13 cellular contexts compared by ENCODE assay signal in genomic region chr20:32387262-32387661, GRCh38. TPM values are rescaled to one million over a fixed set of nuclear protein-coding genes. Genes with fewer than 3 reads are reported as not detected.
DNase-seq lines count a peak whose midpoint lies in the region; ATAC-seq and TF ChIP-seq lines count a peak whose summit lies in the region.
"Had no signal": no experiment of that assay in that cellular context is flagged by ENCODE, and none has a peak within 500 bp of the region (broad histone marks: within the 10 kb centered on the region; RNA-seq: fewer than 3 reads in every experiment).

No MANE protein-coding gene starts in this region.

- CTCF ChIA-PET in activated naive CD4-positive, alpha-beta T cell treated with anti-CD3 and anti-CD28 coated beads for 36 hours (lab: Charles Lee) = no interaction called here

- peak; percentile 45 for DNase-seq in activated naive CD4-positive, alpha-beta T cell treated with anti-CD3 and anti-CD28 coated beads for 36 hours
- no peak for DNase-seq in activated naive CD4-positive, alpha-beta T cell treated with anti-CD3 and anti-CD28 coated beads, Interleukin-2, amount 50 U/mL, for 16 hours
- DNase-seq in MV-4-11 (lab: John Stamatoyannopoulos, UW) (peak; percentile 75), smooth muscle cell (lab: John Stamatoyannopoulos, UW; ENCODE audit: unreplicated experiment) (no peak), putamen (ENCODE audit: low spot score) (no peak)
- DNase-seq: adrenal gland, NCI-H2171, posterior cingulate gyrus, SJCRH30 had no signal

- H2AFZ ChIP-seq in smooth muscle cell (ENCODE audit: low read depth) = no peak overlapping the region

- no peaks in the 10 kb centered on the region for H3K9me3 Mint-ChIP-seq in activated naive CD4-positive, alpha-beta T cell treated with anti-CD3 and anti-CD28 coated beads for 36 hours
- no peaks in the 10 kb centered on the region for H3K9me3 Mint-ChIP-seq in activated naive CD8-positive, alpha-beta T cell (ENCODE audit: low read depth)

- TF ChIP-seq CTCF in smooth muscle cell (IDR thresholded peaks at IDR 0.05; ENCODE audit: borderline replicate concordance, insufficient read depth, poor library complexity, severe bottlenecking) = no peak

- intact Hi-C loops in activated naive CD4-positive, alpha-beta T cell treated with anti-CD3 and anti-CD28 coated beads for 36 hours (cut with micrococcal nuclease) = loop anchor here (2.0 kb wide), 1 partner anchor 20 kb away; no protein-coding TSS in a partner anchor

- H3K27me3 Mint-ChIP-seq in activated naive CD4-positive, alpha-beta T cell treated with anti-CD3 and anti-CD28 coated beads for 36 hours (ENCODE audit: low read depth) = no peaks in the 10 kb centered on the region
- H3K27me3 Mint-ChIP-seq in activated naive CD8-positive, alpha-beta T cell = no peaks in the 10 kb centered on the region

- no peak overlapping the region for H3K4me3 ChIP-seq in smooth muscle cell
- H3K4me3 ChIP-seq: adrenal gland, SJCRH30 had no signal

- WGBS in smooth muscle cell (ENCODE audit: low lambda C conversion rate) = 47% methylated on average over 2 of the region's 2 CpGs

- ATAC-seq in GM21526 (IDR thresholded peaks at IDR 0.05; ENCODE audit: low FRiP score, unreplicated experiment) (no peak), GM18868 (IDR thresholded peaks at IDR 0.05; ENCODE audit: unreplicated experiment) (no peak)

- peaks cover 100% of the 10 kb centered on the region for H4K20me1 ChIP-seq in smooth muscle cell (ENCODE audit: low read depth)

- H3F3A ChIP-seq in smooth muscle cell (ENCODE audit: low read depth) = peaks cover 4% of the 10 kb centered on the region

- H3K4me2 ChIP-seq in smooth muscle cell = no peak overlapping the region

- H3K4me1 ChIP-seq in smooth muscle cell (ENCODE audit: low read depth) = no peaks in the 10 kb centered on the region
- H3K4me1 ChIP-seq: SJCRH30 had no signal

- H3K27ac Mint-ChIP-seq in activated naive CD4-positive, alpha-beta T cell treated with anti-CD3 and anti-CD28 coated beads for 36 hours = no peak overlapping the region
- peak overlapping the region; percentile 41 for H3K27ac Mint-ChIP-seq in activated naive CD8-positive, alpha-beta T cell

- peak overlapping the region; percentile 7 for H3K27ac ChIP-seq in smooth muscle cell (ENCODE audit: low read depth)
- H3K27ac ChIP-seq: C4-2B, SJCRH30 had no signal

- peaks cover 62% of the 10 kb centered on the region for H3K4me1 Mint-ChIP-seq in activated naive CD4-positive, alpha-beta T cell treated with anti-CD3 and anti-CD28 coated beads for 36 hours (ENCODE audit: low read depth)
- H3K4me1 Mint-ChIP-seq in activated naive CD8-positive, alpha-beta T cell (ENCODE audit: low read depth) = peaks cover 61% of the 10 kb centered on the region

- no peak overlapping the region for H3K4me3 Mint-ChIP-seq in activated naive CD4-positive, alpha-beta T cell treated with anti-CD3 and anti-CD28 coated beads for 36 hours
- peak overlapping the region; percentile 1 for H3K4me3 Mint-ChIP-seq in activated naive CD8-positive, alpha-beta T cell

- H3K9me3 ChIP-seq in smooth muscle cell (replicated peaks; ENCODE audit: low read depth) = no peaks in the 10 kb centered on the region
- H3K9me3 ChIP-seq: adrenal gland, SJCRH30 had no signal

- peaks cover 34% of the 10 kb centered on the region for H3K36me3 Mint-ChIP-seq in activated naive CD4-positive, alpha-beta T cell treated with anti-CD3 and anti-CD28 coated beads for 36 hours (ENCODE audit: low read depth)
- H3K36me3 Mint-ChIP-seq in activated naive CD8-positive, alpha-beta T cell = peaks cover 4% of the 10 kb centered on the region

- no peak overlapping the region for H3K9ac ChIP-seq in smooth muscle cell (ENCODE audit: low read depth)

- H3K79me2 ChIP-seq in smooth muscle cell (ENCODE audit: low read depth) = peaks cover 99% of the 10 kb centered on the region

- H3K36me3 ChIP-seq in smooth muscle cell (ENCODE audit: low read depth) = peaks cover 11% of the 10 kb centered on the region

- H3K27me3 ChIP-seq in smooth muscle cell (ENCODE audit: low read depth) = no peaks in the 10 kb centered on the region
- H3K27me3 ChIP-seq: adrenal gland, SJCRH30 had no signal

RNA-seq across cellular contexts. Expression of gene ASXL1, which starts 29.1 kb away (rescaled TPM):
- 100 to 1,000 TPM; 155 to 162 TPM for total RNA-seq in activated naive CD4-positive, alpha-beta T cell treated with anti-CD3 and anti-CD28 coated beads for 36 hours
- total RNA-seq in smooth muscle cell = 59.3 and 62.1 TPM in 2 replicates
- polyA plus RNA-seq in smooth muscle cell = 46.5 and 76.4 TPM in 2 replicates

Comparison
In these comparisons a context has a peak if more than half of its experiments do, and no peak if none do; other contexts are left out.
1. DNase-seq: peak in activated naive CD4-positive, alpha-beta T cell treated with anti-CD3 and anti-CD28 coated beads for 36 hours (single experiment) and MV-4-11 (single experiment); none in activated naive CD4-positive, alpha-beta T cell treated with anti-CD3 and anti-CD28 coated beads, Interleukin-2, amount 50 U/mL, for 16 hours (single experiment), smooth muscle cell (single experiment) and putamen (single experiment).